Comparison of ENCODE assay signal across 8 cellular contexts in the genomic region with DNA sequence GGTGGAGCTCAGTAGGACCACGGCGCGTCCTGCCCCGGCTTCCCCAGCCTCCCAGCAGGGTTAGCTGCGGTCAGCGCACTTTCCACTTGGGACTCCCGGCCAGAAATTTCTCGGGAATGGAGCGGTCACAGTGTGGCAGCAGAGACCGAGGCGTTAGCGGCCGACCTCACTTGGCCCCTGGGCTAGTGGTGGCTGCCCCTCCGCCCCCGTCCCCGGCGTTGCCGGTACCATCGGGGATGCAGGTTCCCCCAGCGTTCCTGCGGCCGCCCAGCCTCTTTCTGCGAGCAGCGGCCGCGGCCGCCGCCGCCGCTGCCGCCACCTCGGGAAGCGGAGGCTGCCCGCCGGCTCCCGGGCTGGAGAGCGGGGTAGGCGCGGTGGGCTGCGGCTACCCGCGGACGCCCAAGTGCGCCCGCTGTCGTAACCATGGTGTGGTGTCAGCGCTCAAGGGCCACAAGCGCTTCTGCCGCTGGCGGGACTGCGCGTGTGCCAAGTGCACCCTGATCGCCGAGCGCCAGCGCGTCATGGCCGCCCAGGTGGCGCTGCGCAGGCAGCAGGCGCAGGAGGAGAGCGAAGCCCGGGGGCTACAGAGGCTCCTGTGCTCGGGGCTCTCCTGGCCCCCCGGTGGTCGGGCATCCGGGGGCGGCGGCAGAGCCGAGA. TPM values are rescaled to one million over a fixed set of nuclear protein-coding genes. Genes with fewer than 3 reads are reported as not detected.
A peak's percentile ranks its signal among the peaks of the same experiment; 100 is the strongest.
DNase-seq lines count a peak whose midpoint lies in the region; ATAC-seq, FAIRE-seq and TF ChIP-seq lines count a peak whose summit lies in the region.

No MANE protein-coding gene starts in this region.

- H3K27me3 ChIP-seq in endodermal cell (ENCODE audit: control insufficient read depth, insufficient read depth, low read length, poor library complexity, severe bottlenecking): no peaks in the 10 kb centered on the region
- peaks cover 0 to 35% of the 10 kb centered on the region in 2 experiments for H3K27me3 ChIP-seq in mesenchymal stem cell (ENCODE audit: control insufficient read depth in 1 of 2, insufficient read depth in 1 of 2, low read length in 2 of 2)
- H3K27me3 ChIP-seq in Karpas-422 (ENCODE audit: low read length): no peaks in the 10 kb centered on the region

- H2AFZ ChIP-seq in mesenchymal stem cell (ENCODE audit: low read depth, low read length) (peak overlapping the region; percentile 72), Karpas-422 (ENCODE audit: low read length) (no peak overlapping the region)

- H3K23ac ChIP-seq in mesenchymal stem cell (ENCODE audit: low read length in 2 of 2): no peak overlapping the region

- no peaks in the 10 kb centered on the region for H3K79me2 ChIP-seq in Karpas-422 (ENCODE audit: low read length)

- H3K4me3 Mint-ChIP-seq in endodermal cell: peak overlapping the region; percentile 81
- peak overlapping the region; percentile 43 for H3K4me3 Mint-ChIP-seq in stimulated activated memory B cell treated with anti-CD40 and anti-IgM and Interleukin-4, amounts not matched to agents 10 μg/mL and 1 μg/mL and 100 μg/mL, for 72 hours

- 0% methylated on average over 11 to 70 of the region's 70 CpGs for WGBS in endodermal cell (ENCODE audit: insufficient coverage in 1 of 2, insufficient read length in 1 of 2), 2 experiments
- WGBS in mesenchymal stem cell: under 1% methylated on average over 68 of the region's 70 CpGs

- H2BK120ac ChIP-seq in mesenchymal stem cell (ENCODE audit: low read depth, low read length): peak overlapping the region; percentile 34

- H3K9me3 ChIP-seq in endodermal cell (ENCODE audit: control insufficient read depth, low read length) (no peaks in the 10 kb centered on the region), mesenchymal stem cell (ENCODE audit: control insufficient read depth, low read length) (no peaks in the 10 kb centered on the region), Karpas-422 (ENCODE audit: low read length) (no peaks in the 10 kb centered on the region)

- DNase-seq in D721Med (ENCODE audit: insufficient read length, low spot score) (peak; percentile 20), NCI-H1092 (lab: John Stamatoyannopoulos, UW) (peak; percentile 87), endodermal cell (peak; percentile 89), mesenchymal stem cell (peak; percentile 64), Karpas-422 (no peak)

- peak overlapping the region in 1 of 2 experiments; percentile 10 for H2BK12ac ChIP-seq in mesenchymal stem cell (ENCODE audit: low read length in 2 of 2)

- H2AK5ac ChIP-seq in mesenchymal stem cell (ENCODE audit: low read length, severe bottlenecking): no peak overlapping the region

- no peaks in the 10 kb centered on the region for H3K9me2 ChIP-seq in Karpas-422 (replicated peaks; ENCODE audit: insufficient read depth, low read length)

- H3K9me3 Mint-ChIP-seq in endodermal cell: no peaks in the 10 kb centered on the region
- peaks cover 2% of the 10 kb centered on the region for H3K9me3 Mint-ChIP-seq in stimulated activated memory B cell treated with anti-CD40 and anti-IgM and Interleukin-4, amounts not matched to agents 10 μg/mL and 1 μg/mL and 100 μg/mL, for 72 hours

- FAIRE-seq in D721Med (lab: Jason Lieb, UNC): no peak

- H4K91ac ChIP-seq in mesenchymal stem cell (ENCODE audit: low read length): no peak overlapping the region

- H3K14ac ChIP-seq in mesenchymal stem cell (ENCODE audit: low read length in 2 of 2): peak overlapping the region in 1 of 2 experiments; percentile 57

- peaks cover 13% of the 10 kb centered on the region for H3K4me1 Mint-ChIP-seq in endodermal cell
- H3K4me1 Mint-ChIP-seq in stimulated activated memory B cell treated with anti-CD40 and anti-IgM and Interleukin-4, amounts not matched to agents 10 μg/mL and 1 μg/mL and 100 μg/mL, for 72 hours: peaks cover 5% of the 10 kb centered on the region

- H3K4me1 ChIP-seq in endodermal cell (ENCODE audit: control insufficient read depth, insufficient read depth, low read length) (no peaks in the 10 kb centered on the region), mesenchymal stem cell (ENCODE audit: control insufficient read depth, insufficient read depth, low read depth, low read length) (peaks cover 2% of the 10 kb centered on the region), Karpas-422 (ENCODE audit: low read length) (no peaks in the 10 kb centered on the region)

- peak overlapping the region; percentile 40 for H3K27ac ChIP-seq in endodermal cell (ENCODE audit: low read depth, low read length)
- peak overlapping the region; percentile 97 for H3K27ac ChIP-seq in mesenchymal stem cell (ENCODE audit: low read length, poor library complexity, severe bottlenecking)
- H3K27ac ChIP-seq in Karpas-422 (ENCODE audit: low read length): no peak overlapping the region

- H3K79me1 ChIP-seq in mesenchymal stem cell (replicated peaks; ENCODE audit: low read length, poor library complexity, severe bottlenecking): peaks cover 8% of the 10 kb centered on the region

- H3K36me3 Mint-ChIP-seq in endodermal cell (ENCODE audit: low read depth): peaks cover 4% of the 10 kb centered on the region
- H3K36me3 Mint-ChIP-seq in stimulated activated memory B cell treated with anti-CD40 and anti-IgM and Interleukin-4, amounts not matched to agents 10 μg/mL and 1 μg/mL and 100 μg/mL, for 72 hours: no peaks in the 10 kb centered on the region

- H3K36me3 ChIP-seq in endodermal cell (ENCODE audit: control insufficient read depth, insufficient read depth, low read length): no peaks in the 10 kb centered on the region
- peaks cover 0 to 3% of the 10 kb centered on the region in 2 experiments for H3K36me3 ChIP-seq in mesenchymal stem cell (ENCODE audit: control insufficient read depth in 1 of 2, insufficient read depth in 2 of 2, low read depth in 1 of 2, low read length in 2 of 2)
- H3K36me3 ChIP-seq in Karpas-422 (ENCODE audit: insufficient read depth, low read length): no peaks in the 10 kb centered on the region

- H3K4me3 ChIP-seq in WI38 (ENCODE audit: low read depth, low read length) (peak overlapping the region; percentile 54), endodermal cell (ENCODE audit: low read length) (peak overlapping the region; percentile 94), mesenchymal stem cell (ENCODE audit: insufficient read depth in 1 of 2, low read depth in 1 of 2, low read length in 2 of 2) (peak overlapping the region; percentile 84 to 90), Karpas-422 (ENCODE audit: low read length) (no peak overlapping the region)

- no peaks in the 10 kb centered on the region for H3K27me3 Mint-ChIP-seq in endodermal cell (ENCODE audit: insufficient read depth)
- peaks cover 25% of the 10 kb centered on the region for H3K27me3 Mint-ChIP-seq in stimulated activated memory B cell treated with anti-CD40 and anti-IgM and Interleukin-4, amounts not matched to agents 10 μg/mL and 1 μg/mL and 100 μg/mL, for 72 hours

- no peaks in the 10 kb centered on the region for H4K20me1 ChIP-seq in Karpas-422 (ENCODE audit: insufficient read depth, low read depth, low read length)

- H3K27ac Mint-ChIP-seq in endodermal cell: peak overlapping the region; percentile 91
- H3K27ac Mint-ChIP-seq in stimulated activated memory B cell treated with anti-CD40 and anti-IgM and Interleukin-4, amounts not matched to agents 10 μg/mL and 1 μg/mL and 100 μg/mL, for 72 hours: no peak overlapping the region

- H2BK15ac ChIP-seq in mesenchymal stem cell (ENCODE audit: low read depth, poor library complexity, severe bottlenecking): no peak overlapping the region

- H3K4me2 ChIP-seq in mesenchymal stem cell (ENCODE audit: low read length, poor library complexity, severe bottlenecking): peak overlapping the region; percentile 83
- H3K4me2 ChIP-seq in Karpas-422 (ENCODE audit: low read depth, low read length, poor library complexity, severe bottlenecking): no peak overlapping the region

- H3K18ac ChIP-seq in mesenchymal stem cell (ENCODE audit: low read depth in 1 of 2, low read length in 2 of 2): peak overlapping the region; percentile 12 to 64

- no peak overlapping the region for H3K4ac ChIP-seq in mesenchymal stem cell (ENCODE audit: low read depth in 1 of 2, low read length in 2 of 2)

- peak overlapping the region; percentile 85 for H4K8ac ChIP-seq in mesenchymal stem cell (ENCODE audit: low read length)

- ATAC-seq in GM21825 (IDR thresholded peaks at IDR 0.05; ENCODE audit: unreplicated experiment): peak; percentile 61
- peak; percentile 92 for ATAC-seq in stimulated activated memory B cell treated with anti-CD40 and anti-IgM and Interleukin-4, amounts not matched to agents 10 μg/mL and 1 μg/mL and 100 μg/mL, for 72 hours

- H3K9ac ChIP-seq in endodermal cell (ENCODE audit: extremely low read depth, low read length, poor library complexity, severe bottlenecking): peak overlapping the region; percentile 83
- peak overlapping the region; percentile 61 for H3K9ac ChIP-seq in mesenchymal stem cell (ENCODE audit: low read length)
- no peak overlapping the region for H3K9ac ChIP-seq in Karpas-422 (ENCODE audit: low read length)

- TF ChIP-seq CTCF in D721Med (IDR thresholded peaks at IDR 0.05; ENCODE audit: insufficient read depth, missing control alignments): peak; percentile 36
- TF ChIP-seq CTCF in WI38 (IDR thresholded peaks at IDR 0.05; ENCODE audit: low read depth, low read length): no peak
- TF ChIP-seq CTCF in endodermal cell (conservative IDR thresholded peaks at IDR 0.05): peak; percentile 58

- H2BK5ac ChIP-seq in mesenchymal stem cell (ENCODE audit: low read depth, low read length, poor library complexity, severe bottlenecking): peak overlapping the region; percentile 82

RNA-seq across cellular contexts. Expression of gene DMRTA1, which starts 0.5 kb away (rescaled TPM):
- total RNA-seq in endodermal cell: 1 to 10 TPM; 4.6 to 5.6 TPM
- 4.7 TPM for polyA plus RNA-seq in endodermal cell (2013, experiment 1 of 2)
- polyA plus RNA-seq in endodermal cell (2013, experiment 2 of 2): 4.8 TPM
- polyA plus RNA-seq in mesenchymal stem cell (2013, experiment 1 of 2): 0.12 TPM
- polyA plus RNA-seq in mesenchymal stem cell (2013, experiment 2 of 2): 0.11 TPM
- total RNA-seq in Karpas-422 (2014; rRNA removed; shearing (Covaris generic); ENCODE audit: low replicate concordance): not detected in 2 replicates
